8 cellular contexts compared by ENCODE assay signal in the genomic region with DNA sequence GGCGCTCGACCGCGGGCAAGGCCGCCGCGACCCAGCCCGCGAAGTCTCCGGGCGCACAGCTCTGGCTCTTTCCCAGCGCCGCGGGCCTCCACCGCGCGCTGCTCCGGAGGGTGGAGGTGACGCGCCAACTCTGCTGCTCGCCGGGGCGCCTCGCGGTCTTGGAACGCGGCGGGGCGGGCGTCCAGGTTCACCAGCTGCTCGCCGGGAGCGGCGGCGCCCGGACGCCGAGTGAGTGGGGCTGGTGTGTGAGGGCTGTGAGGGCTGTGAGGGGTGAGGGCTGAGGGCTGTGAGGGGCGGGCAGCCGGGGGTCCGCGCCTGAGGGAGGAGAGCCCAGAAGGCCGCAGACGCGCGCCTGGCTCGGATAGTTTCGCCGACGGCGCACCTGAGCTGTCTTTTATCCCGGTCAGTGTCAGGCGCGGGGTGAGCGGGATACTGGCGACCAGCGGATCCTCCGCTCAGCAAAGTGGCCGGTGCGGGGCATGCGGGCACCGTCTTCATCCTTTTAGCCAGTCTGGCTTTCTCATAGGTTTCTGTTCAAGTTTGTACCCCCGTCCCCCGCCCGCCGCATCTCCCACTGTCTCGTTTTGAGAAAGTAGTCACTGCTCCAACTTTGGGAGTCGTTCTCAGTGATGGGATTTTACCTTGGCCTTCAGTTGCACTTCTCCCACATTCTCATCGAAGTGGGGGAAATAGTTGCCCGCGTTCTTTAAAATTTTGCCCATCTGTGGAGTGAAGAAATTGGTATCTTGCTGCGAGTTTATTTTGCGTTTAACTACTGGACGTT. TPM values are rescaled to one million over a fixed set of nuclear protein-coding genes. Genes with fewer than 3 reads are reported as not detected.
DNase-seq lines count a peak whose midpoint lies in the region; ATAC-seq lines count a peak whose summit lies in the region.

No MANE protein-coding gene starts in this region.

- H3K36me3 Mint-ChIP-seq in immature natural killer cell: peaks cover 0 to 3% (median 3%) of the 10 kb centered on the region in 3 donors

- peak overlapping the region; percentile 94 to 100 (median 100) for H3K4me3 Mint-ChIP-seq in immature natural killer cell

- H3K27ac Mint-ChIP-seq in immature natural killer cell: peak overlapping the region; percentile 66 to 100 (median 86)

- DNase-seq in NCI-H146 (lab: John Stamatoyannopoulos, UW) (peak; percentile 15), NCI-H146 treated with DMSO at 0.1 percent for 48 hours (lab: John Stamatoyannopoulos, UW; ENCODE audit: unreplicated experiment) (no peak), OCI-M1 (lab: John Stamatoyannopoulos, UW) (peak; percentile 38), astrocyte of the hippocampus (ENCODE audit: low read depth, low spot score) (peak; percentile 61), immature natural killer cell (no peak), HT-29 (ENCODE audit: low spot score) (no peak)
- peak; percentile 33 for DNase-seq in stimulated activated CD4-positive, alpha-beta T cell treated with anti-CD3 and anti-CD28 coated beads, Interleukin-12 subunit alpha, Interleukin-12 subunit beta, amount 100 ng/mL, for 4 hours

- ATAC-seq in HG02610 (IDR thresholded peaks at IDR 0.05; ENCODE audit: unreplicated experiment): peak; percentile 36

- H3K27me3 Mint-ChIP-seq in immature natural killer cell (ENCODE audit: low read depth in 3 of 3): peaks cover 7 to 13% (median 11%) of the 10 kb centered on the region in 3 donors

- peaks cover 21 to 30% of the 10 kb centered on the region in 2 donors for H3K4me1 Mint-ChIP-seq in immature natural killer cell

- no peaks in the 10 kb centered on the region for H3K9me3 Mint-ChIP-seq in immature natural killer cell

RNA-seq across cellular contexts. Expression of a gene that starts 0.6 kb away (rescaled TPM):
- polyA plus RNA-seq in immature natural killer cell: 10 to 100 TPM in 2 of 3 donors, 1 to 10 TPM in 1; 9.2 to 12.1 (median 12.1) TPM
- total RNA-seq in HT-29 (2014; rRNA removed; shearing (Covaris generic)): 0.23 and 0.70 TPM in 2 replicates

Comparison
In these comparisons a context has a peak if more than half of its experiments do, and no peak if none do; other contexts are left out.
1. DNase-seq: peak in NCI-H146 (single experiment), OCI-M1 (single experiment), astrocyte of the hippocampus (single experiment) and stimulated activated CD4-positive, alpha-beta T cell treated with anti-CD3 and anti-CD28 coated beads, Interleukin-12 subunit alpha, Interleukin-12 subunit beta, amount 100 ng/mL, for 4 hours (single experiment); none in NCI-H146 treated with DMSO at 0.1 percent for 48 hours (single experiment), immature natural killer cell (0 of 3) and HT-29 (single experiment).